In genomic region chr20:290081-290831, GRCh38 we compare ENCODE assay signal across 8 cellular contexts. TPM values are rescaled to one million over a fixed set of nuclear protein-coding genes. Genes with fewer than 3 reads are reported as not detected.
DNase-seq lines count a peak whose midpoint lies in the region; ATAC-seq lines count a peak whose summit lies in the region.

C20orf96 (minus strand) TSS chr20:290750; CDS start chr20:290610, 140 bp downstream.

- DNase-seq in AG20443 (ENCODE audit: low spot score) (peak; percentile 99), NCI-H446 (lab: John Stamatoyannopoulos, UW) (peak; percentile 92 to 95), cerebellum (ENCODE audit: low spot score) (peak; percentile 88), kidney tubule cell (ENCODE audit: low spot score) (peak; percentile 92)
- peak; percentile 85 for DNase-seq in activated CD4-positive, CD25-positive, alpha-beta regulatory T cell treated with anti-CD3 and anti-CD28 coated beads, Interleukin-2, amount 50 U/mL, for 72 hours
- DNase-seq in stimulated activated CD4-positive, alpha-beta T cell treated with anti-CD3 and anti-CD28 coated beads, Interleukin-1b, Interleukin-23, amount 100 ng/mL, for 1 hour (ENCODE audit: low read depth in 2 of 2): peak; percentile 58 to 73

- peak; percentile 87 for ATAC-seq in GM19023 (IDR thresholded peaks at IDR 0.05; ENCODE audit: unreplicated experiment)
- ATAC-seq in HG03280 (IDR thresholded peaks at IDR 0.05; ENCODE audit: unreplicated experiment): peak; percentile 86

RNA-seq across cellular contexts. Expression of gene C20orf96, which starts in this region (rescaled TPM):
- total RNA-seq in cerebellum: 6.3 TPM

Comparison
In these comparisons a context has a peak if more than half of its experiments do, and no peak if none do; other contexts are left out.
1. Peak in every context shown above with its lines: DNase-seq and ATAC-seq.